In genomic region chr21:32843561-32843960, GRCh38 we compare ENCODE assay signal across 37 cellular contexts.
"Had no signal": no experiment of that assay in that cellular context is flagged by ENCODE, and none has a peak within 500 bp of the region (broad histone marks: within the 10 kb centered on the region; RNA-seq: fewer than 3 reads in every experiment).

No MANE protein-coding gene starts in this region.

- H3K9me3 Mint-ChIP-seq: activated B cell treated with CpG ODN at 0.5 μM for 24 hours; activated CD4-positive, alpha-beta memory T cell treated with anti-CD3 and anti-CD28 coated beads for 36 hours; activated CD4-positive, alpha-beta T cell treated with anti-CD3 and anti-CD28 coated beads, Interleukin-2, amount 10 ng/mL, durations not matched to agents 24 days and 14 days; activated CD8-positive, alpha-beta T cell treated with anti-CD3 and anti-CD28 coated beads for 36 hours; activated naive CD4-positive, alpha-beta T cell treated with anti-CD3 and anti-CD28 coated beads, Interleukin-2, amount 10 ng/mL, durations not matched to agents 7 days and 5 days; activated naive CD4-positive, alpha-beta T cell treated with anti-CD3 and anti-CD28 coated beads, Interleukin-2, amount 50 U/mL, for 24 hours; activated naive CD8-positive, alpha-beta T cell treated with anti-CD3 and anti-CD28 coated beads, Interleukin-2, amount 10 ng/mL, durations not matched to agents 7 days and 5 days; activated naive CD8-positive, alpha-beta T cell treated with anti-CD3 and anti-CD28 coated beads, Interleukin-2, amount 50 U/mL, for 24 hours; activated T-cell treated with anti-CD3 and anti-CD28 coated beads, Interleukin-2, amount 50 U/mL, for 4 hours; activated T-helper 2 cell treated with anti-CD3 and anti-CD28 coated beads, Interferon-gamma antibody, Interleukin-2, Interleukin-4, amounts not matched to agents 10 μg/mL and 5 μg/mL and 100 μg/mL, durations not matched to agents 14 hours and 24 hours and 36 hours; brain; central memory CD8-positive, alpha-beta T cell; T-helper 1 cell treated with Interleukin-12 subunit alpha and Interleukin-12 subunit beta and Interleukin-4 antibody, amounts not matched to agents 30 μg/mL and 1 μg/mL, for 36 hours; T-helper 2 cell treated with Interferon-gamma antibody and Interleukin-4, amounts not matched to agents 5 μg/mL and 100 μg/mL, for 36 hours had no signal

- H3K4me3 ChIP-seq: ascending aorta, cardiac muscle cell had no signal

- H3K27ac Mint-ChIP-seq: activated B cell treated with CpG ODN at 0.5 μM for 24 hours; activated CD4-positive, alpha-beta memory T cell treated with anti-CD3 and anti-CD28 coated beads for 36 hours; activated CD4-positive, alpha-beta T cell treated with anti-CD3 and anti-CD28 coated beads, Interleukin-2, amount 10 ng/mL, durations not matched to agents 24 days and 14 days; activated CD8-positive, alpha-beta T cell treated with anti-CD3 and anti-CD28 coated beads for 36 hours; activated naive CD4-positive, alpha-beta T cell treated with anti-CD3 and anti-CD28 coated beads, Interleukin-2, amount 10 ng/mL, durations not matched to agents 7 days and 5 days; activated naive CD4-positive, alpha-beta T cell treated with anti-CD3 and anti-CD28 coated beads, Interleukin-2, amount 50 U/mL, for 24 hours; activated naive CD8-positive, alpha-beta T cell; activated naive CD8-positive, alpha-beta T cell treated with anti-CD3 and anti-CD28 coated beads, Interleukin-2, amount 10 ng/mL, durations not matched to agents 7 days and 5 days; activated naive CD8-positive, alpha-beta T cell treated with anti-CD3 and anti-CD28 coated beads, Interleukin-2, amount 50 U/mL, for 24 hours; activated T-helper 2 cell treated with anti-CD3 and anti-CD28 coated beads, Interferon-gamma antibody, Interleukin-2, Interleukin-4, amounts not matched to agents 10 μg/mL and 5 μg/mL and 100 μg/mL, durations not matched to agents 14 hours and 24 hours and 36 hours; brain; T-helper 1 cell treated with Interleukin-12 subunit alpha and Interleukin-12 subunit beta and Interleukin-4 antibody, amounts not matched to agents 30 μg/mL and 1 μg/mL, for 36 hours; T-helper 2 cell treated with Interferon-gamma antibody and Interleukin-4, amounts not matched to agents 5 μg/mL and 100 μg/mL, for 36 hours had no signal

- ATAC-seq: activated CD8-positive, alpha-beta T cell treated with anti-CD3 and anti-CD28 coated beads for 36 hours; activated naive CD8-positive, alpha-beta T cell treated with anti-CD3 and anti-CD28 coated beads, Interleukin-2, amount 50 U/mL, for 24 hours; activated T-cell treated with anti-CD3 and anti-CD28 coated beads, Interleukin-2, amount 50 U/mL, for 4 hours had no signal

- H3K4me3 Mint-ChIP-seq: activated B cell treated with CpG ODN at 0.5 μM for 24 hours; activated CD4-positive, alpha-beta memory T cell treated with anti-CD3 and anti-CD28 coated beads for 36 hours; activated CD4-positive, alpha-beta T cell treated with anti-CD3 and anti-CD28 coated beads, Interleukin-2, amount 10 ng/mL, durations not matched to agents 24 days and 14 days; activated CD8-positive, alpha-beta T cell treated with anti-CD3 and anti-CD28 coated beads for 36 hours; activated naive CD4-positive, alpha-beta T cell treated with anti-CD3 and anti-CD28 coated beads, Interleukin-2, amount 10 ng/mL, durations not matched to agents 7 days and 5 days; activated naive CD4-positive, alpha-beta T cell treated with anti-CD3 and anti-CD28 coated beads, Interleukin-2, amount 50 U/mL, for 24 hours; activated naive CD8-positive, alpha-beta T cell; activated naive CD8-positive, alpha-beta T cell treated with anti-CD3 and anti-CD28 coated beads, Interleukin-2, amount 10 ng/mL, durations not matched to agents 7 days and 5 days; activated naive CD8-positive, alpha-beta T cell treated with anti-CD3 and anti-CD28 coated beads, Interleukin-2, amount 50 U/mL, for 24 hours; activated T-cell treated with anti-CD3 and anti-CD28 coated beads, Interleukin-2, amount 50 U/mL, for 4 hours; brain; central memory CD8-positive, alpha-beta T cell; T-helper 1 cell treated with Interleukin-12 subunit alpha and Interleukin-12 subunit beta and Interleukin-4 antibody, amounts not matched to agents 30 μg/mL and 1 μg/mL, for 36 hours; T-helper 2 cell treated with Interferon-gamma antibody and Interleukin-4, amounts not matched to agents 5 μg/mL and 100 μg/mL, for 36 hours had no signal

- H3K27ac ChIP-seq: ascending aorta, cardiac muscle cell, VCaP had no signal

- H3K36me3 Mint-ChIP-seq: activated CD4-positive, alpha-beta memory T cell treated with anti-CD3 and anti-CD28 coated beads for 36 hours; activated naive CD4-positive, alpha-beta T cell treated with anti-CD3 and anti-CD28 coated beads, Interleukin-2, amount 10 ng/mL, durations not matched to agents 7 days and 5 days; activated naive CD4-positive, alpha-beta T cell treated with anti-CD3 and anti-CD28 coated beads, Interleukin-2, amount 50 U/mL, for 24 hours; activated naive CD8-positive, alpha-beta T cell; activated naive CD8-positive, alpha-beta T cell treated with anti-CD3 and anti-CD28 coated beads, Interleukin-2, amount 10 ng/mL, durations not matched to agents 7 days and 5 days; brain had no signal

- H3K4me1 Mint-ChIP-seq: activated B cell treated with CpG ODN at 0.5 μM for 24 hours; activated CD4-positive, alpha-beta T cell treated with anti-CD3 and anti-CD28 coated beads, Interleukin-2, amount 10 ng/mL, durations not matched to agents 24 days and 14 days; activated naive CD4-positive, alpha-beta T cell treated with anti-CD3 and anti-CD28 coated beads, Interleukin-2, amount 10 ng/mL, durations not matched to agents 7 days and 5 days; activated naive CD4-positive, alpha-beta T cell treated with anti-CD3 and anti-CD28 coated beads, Interleukin-2, amount 50 U/mL, for 24 hours; activated naive CD8-positive, alpha-beta T cell treated with anti-CD3 and anti-CD28 coated beads, Interleukin-2, amount 10 ng/mL, durations not matched to agents 7 days and 5 days; activated naive CD8-positive, alpha-beta T cell treated with anti-CD3 and anti-CD28 coated beads, Interleukin-2, amount 50 U/mL, for 24 hours; central memory CD8-positive, alpha-beta T cell had no signal

- H3K9me3 ChIP-seq: ascending aorta had no signal

- H3K27me3 Mint-ChIP-seq: activated naive CD8-positive, alpha-beta T cell had no signal

- H3K36me3 ChIP-seq: ascending aorta, cardiac muscle cell had no signal

- H3K4me1 ChIP-seq: ascending aorta had no signal

- DNase-seq: activated B cell treated with CpG ODN at 0.5 μM for 24 hours; activated CD4-positive, alpha-beta memory T cell treated with anti-CD3 and anti-CD28 coated beads for 36 hours; activated CD4-positive, alpha-beta T cell treated with anti-CD3 and anti-CD28 coated beads for 4 hours; activated CD4-positive, alpha-beta T cell treated with anti-CD3 and anti-CD28 coated beads, Interleukin-2, amount 10 ng/mL, durations not matched to agents 24 days and 14 days; activated CD4-positive, alpha-beta T cell treated with anti-CD3 and anti-CD28 coated beads, Interleukin-2, amount 50 U/mL, for 1 hour; activated CD4-positive, alpha-beta T cell treated with anti-CD3 and anti-CD28 coated beads, Interleukin-2, amount 50 U/mL, for 4 hours; activated CD4-positive, CD25-positive, alpha-beta regulatory T cell treated with anti-CD3 and anti-CD28 coated beads, Interleukin-2, amount 50 U/mL, for 72 hours; activated CD8-positive, alpha-beta memory T cell treated with anti-CD3 and anti-CD28 coated beads, Interleukin-2, amount 50 U/mL, for 4 hours; activated CD8-positive, alpha-beta T cell treated with anti-CD3 and anti-CD28 coated beads for 36 hours; activated effector memory CD4-positive, alpha-beta T cell treated with Interleukin-2 at 50 U/mL for 16 hours; activated gamma-delta T cell; activated naive CD4-positive, alpha-beta T cell treated with anti-CD3 and anti-CD28 coated beads, Interleukin-2, amount 10 ng/mL, durations not matched to agents 7 days and 5 days; activated naive CD4-positive, alpha-beta T cell treated with Interleukin-2 at 50 U/mL for 16 hours; activated naive CD8-positive, alpha-beta T cell treated with anti-CD3 and anti-CD28 coated beads, Interleukin-2, amount 10 ng/mL, durations not matched to agents 7 days and 5 days; activated naive CD8-positive, alpha-beta T cell treated with anti-CD3 and anti-CD28 coated beads, Interleukin-2, amount 50 U/mL, for 24 hours; activated T-cell treated with anti-CD3 and anti-CD28 coated beads for 4 hours; activated T-cell treated with anti-CD3 and anti-CD28 coated beads, Interleukin-2, amount 50 U/mL, for 1 hour; activated T-cell treated with anti-CD3 and anti-CD28 coated beads, Interleukin-2, amount 50 U/mL, for 4 hours; amygdala; anterior cingulate cortex; caudate nucleus; cerebellar nuclear complex; T-helper 1 cell; T-helper 2 cell; T-helper 9 cell had no signal

- H3K27me3 ChIP-seq: ascending aorta had no signal

- FAIRE-seq: bronchial epithelial cell, TTC549 had no signal
